ENCODE assay signal across 15 cellular contexts in the genomic region with DNA sequence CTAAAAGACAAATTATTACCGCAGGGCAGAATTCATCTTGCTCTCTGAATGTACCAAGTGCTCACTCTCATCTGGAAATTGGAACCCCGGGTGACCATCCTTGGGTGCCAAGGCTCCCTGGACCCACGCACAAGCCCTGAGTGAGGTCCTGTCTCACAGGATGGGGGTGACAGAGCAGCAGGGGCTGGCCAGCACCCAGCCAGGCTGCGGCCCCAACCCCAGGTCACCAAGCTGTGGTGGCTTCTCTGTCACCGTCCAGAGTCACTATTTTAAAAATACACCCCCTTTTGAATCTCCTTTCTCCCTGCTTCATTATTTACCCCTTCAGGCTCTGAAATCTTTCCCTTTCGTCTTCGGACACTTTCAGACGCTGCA.
DNase-seq lines count a peak whose midpoint lies in the region; ATAC-seq, FAIRE-seq and TF ChIP-seq lines count a peak whose summit lies in the region.
"Had no signal": no experiment of that assay in that cellular context is flagged by ENCODE, and none has a peak within 500 bp of the region (broad histone marks: within the 10 kb centered on the region; RNA-seq: fewer than 3 reads in every experiment).

No MANE protein-coding gene starts in this region.

- no peaks in the 10 kb centered on the region for H3K79me2 ChIP-seq in keratinocyte (ENCODE audit: control insufficient read depth, insufficient read depth, low read length)

- H3K4me1 ChIP-seq in RWPE2 (ENCODE audit: insufficient read depth, poor library complexity, severe bottlenecking): peaks cover 16% of the 10 kb centered on the region
- H3K4me1 ChIP-seq in keratinocyte (ENCODE audit: control insufficient read depth, extremely low read depth, insufficient read depth, low read length): peaks cover 18% of the 10 kb centered on the region

- no peak overlapping the region for H3K4me3 Mint-ChIP-seq in activated T-cell treated with anti-CD3 and anti-CD28 coated beads, Interleukin-2, amount 50 U/mL, for 72 hours
- no peak overlapping the region for H3K4me3 Mint-ChIP-seq in stimulated activated naive CD8-positive, alpha-beta T cell treated with anti-CD3 and anti-CD28 coated beads, Interleukin-15, amount 100 ng/mL, for 72 hours
- H3K4me3 Mint-ChIP-seq: neural crest cell had no signal

- H2AFZ ChIP-seq in keratinocyte (ENCODE audit: control insufficient read depth, low read length): peak overlapping the region; percentile 10

- DNase-seq in activated T-cell treated with anti-CD3 and anti-CD28 coated beads, Interleukin-2, amount 50 U/mL, for 72 hours: no peak
- no peak for DNase-seq in activated T-cell treated with anti-CD3 and anti-CD28 coated beads, Interleukin-2, amount 50 U/mL, for 48 hours
- DNase-seq in RWPE2 (ENCODE audit: low spot score) (no peak), keratinocyte (ENCODE audit: low read depth, low spot score) (no peak), NCI-H146 treated with DMSO at 0.1 percent for 48 hours (lab: John Stamatoyannopoulos, UW; ENCODE audit: unreplicated experiment) (no peak), mucosa of gallbladder (ENCODE audit: low spot score) (no peak), germinal center (ENCODE audit: low spot score) (no peak)
- DNase-seq in stimulated activated naive CD8-positive, alpha-beta T cell treated with anti-CD3 and anti-CD28 coated beads, Interleukin-15, amount 100 ng/mL, for 72 hours: no peak
- DNase-seq: caudate nucleus, head of caudate nucleus, NCI-H1694, NCI-H526 treated with DMSO at 0.1 percent for 48 hours had no signal

- no peaks in the 10 kb centered on the region for H3K27me3 Mint-ChIP-seq in activated T-cell treated with anti-CD3 and anti-CD28 coated beads, Interleukin-2, amount 50 U/mL, for 72 hours (ENCODE audit: low read depth)
- no peaks in the 10 kb centered on the region for H3K27me3 Mint-ChIP-seq in stimulated activated naive CD8-positive, alpha-beta T cell treated with anti-CD3 and anti-CD28 coated beads, Interleukin-15, amount 100 ng/mL, for 72 hours

- H3K27me3 ChIP-seq in RWPE2 (ENCODE audit: insufficient read depth, poor library complexity, severe bottlenecking) (no peaks in the 10 kb centered on the region), keratinocyte (ENCODE audit: control insufficient read depth, extremely low read depth, insufficient read depth, low read length) (no peaks in the 10 kb centered on the region)
- H3K27me3 ChIP-seq: right lobe of liver had no signal

- H4K20me1 ChIP-seq in keratinocyte (ENCODE audit: control insufficient read depth, extremely low read depth, insufficient read depth, low read length): no peaks in the 10 kb centered on the region

- H3K9me3 Mint-ChIP-seq in activated T-cell treated with anti-CD3 and anti-CD28 coated beads, Interleukin-2, amount 50 U/mL, for 72 hours: no peaks in the 10 kb centered on the region
- H3K9me3 Mint-ChIP-seq in stimulated activated naive CD8-positive, alpha-beta T cell treated with anti-CD3 and anti-CD28 coated beads, Interleukin-15, amount 100 ng/mL, for 72 hours: no peaks in the 10 kb centered on the region
- H3K9me3 Mint-ChIP-seq: neural crest cell had no signal

- peak overlapping the region; percentile 42 for H3K9ac ChIP-seq in keratinocyte (ENCODE audit: control insufficient read depth, extremely low read depth, insufficient read depth, low read length)

- H3K36me3 Mint-ChIP-seq in activated T-cell treated with anti-CD3 and anti-CD28 coated beads, Interleukin-2, amount 50 U/mL, for 72 hours (ENCODE audit: insufficient read depth in 2 of 2): no peaks in the 10 kb centered on the region

- H3K36me3 ChIP-seq in RWPE2 (ENCODE audit: low read depth): no peaks in the 10 kb centered on the region
- H3K36me3 ChIP-seq in keratinocyte (ENCODE audit: control insufficient read depth in 2 of 2, extremely low read depth in 1 of 2, insufficient read depth in 2 of 2, low read length in 2 of 2): no peaks in the 10 kb centered on the region
- H3K36me3 ChIP-seq: right lobe of liver had no signal

- no peak for ATAC-seq in activated T-cell treated with anti-CD3 and anti-CD28 coated beads, Interleukin-2, amount 50 U/mL, for 72 hours (replicated peaks in 1 of 2)
- no peak for ATAC-seq in RWPE2 (ENCODE audit: low read depth)
- ATAC-seq in stimulated activated naive CD8-positive, alpha-beta T cell treated with anti-CD3 and anti-CD28 coated beads, Interleukin-15, amount 100 ng/mL, for 72 hours: no peak

- H3K4me1 Mint-ChIP-seq in activated T-cell treated with anti-CD3 and anti-CD28 coated beads, Interleukin-2, amount 50 U/mL, for 72 hours (ENCODE audit: low read depth): peaks cover 15% of the 10 kb centered on the region
- H3K4me1 Mint-ChIP-seq in stimulated activated naive CD8-positive, alpha-beta T cell treated with anti-CD3 and anti-CD28 coated beads, Interleukin-15, amount 100 ng/mL, for 72 hours: peaks cover 40% of the 10 kb centered on the region

- peak overlapping the region; percentile 83 for H3K27ac Mint-ChIP-seq in activated T-cell treated with anti-CD3 and anti-CD28 coated beads, Interleukin-2, amount 50 U/mL, for 72 hours
- H3K27ac Mint-ChIP-seq in stimulated activated naive CD8-positive, alpha-beta T cell treated with anti-CD3 and anti-CD28 coated beads, Interleukin-15, amount 100 ng/mL, for 72 hours: peak overlapping the region; percentile 1 to 92

- H3K9me3 ChIP-seq in RWPE2 (ENCODE audit: severe bottlenecking): no peaks in the 10 kb centered on the region
- H3K9me3 ChIP-seq in keratinocyte (ENCODE audit: control insufficient read depth, low read depth, low read length): no peaks in the 10 kb centered on the region
- H3K9me3 ChIP-seq: right lobe of liver had no signal

- no peaks in the 10 kb centered on the region for H3K9me1 ChIP-seq in keratinocyte (ENCODE audit: control insufficient read depth, extremely low read depth, insufficient read depth, low read length)

- TF ChIP-seq CTCF in RWPE2 (IDR thresholded peaks at IDR 0.05; ENCODE audit: poor library complexity, severe bottlenecking): no peak
- TF ChIP-seq CTCF in keratinocyte (optimal IDR thresholded peaks at IDR 0.05 in 1 of 3, IDR thresholded peaks at IDR 0.05 in 1 of 3, conservative IDR thresholded peaks at IDR 0.05 in 1 of 3; ENCODE audit: extremely low read depth in 1 of 3, insufficient read depth in 2 of 3, low read length in 3 of 3): no peak

- H3K27ac ChIP-seq in RWPE2 (ENCODE audit: poor library complexity, severe bottlenecking): peak overlapping the region; percentile 59
- peak overlapping the region; percentile 22 for H3K27ac ChIP-seq in keratinocyte (ENCODE audit: control insufficient read depth, insufficient read depth, low read length)

- peak overlapping the region; percentile 67 for H3K4me2 ChIP-seq in keratinocyte (ENCODE audit: control insufficient read depth, extremely low read depth, insufficient read depth, low read depth, low read length)

- no peak overlapping the region for H3K4me3 ChIP-seq in RWPE2 (ENCODE audit: severe bottlenecking)
- no peak overlapping the region for H3K4me3 ChIP-seq in keratinocyte (ENCODE audit: control insufficient read depth in 2 of 3, extremely low read depth in 1 of 3, insufficient read depth in 2 of 3, low read depth in 1 of 3, low read length in 3 of 3)
- H3K4me3 ChIP-seq: right lobe of liver had no signal

- dilution Hi-C loops in keratinocyte (cut with MboI; ENCODE audit: extremely low pct_ligation_motif_present, low sequenced_read_pairs): no loop called here

- FAIRE-seq in keratinocyte (lab: Jason Lieb, UNC): no peak
- FAIRE-seq: endometrium had no signal
